Comparison of ENCODE assay signal across 16 cellular contexts in the genomic region with DNA sequence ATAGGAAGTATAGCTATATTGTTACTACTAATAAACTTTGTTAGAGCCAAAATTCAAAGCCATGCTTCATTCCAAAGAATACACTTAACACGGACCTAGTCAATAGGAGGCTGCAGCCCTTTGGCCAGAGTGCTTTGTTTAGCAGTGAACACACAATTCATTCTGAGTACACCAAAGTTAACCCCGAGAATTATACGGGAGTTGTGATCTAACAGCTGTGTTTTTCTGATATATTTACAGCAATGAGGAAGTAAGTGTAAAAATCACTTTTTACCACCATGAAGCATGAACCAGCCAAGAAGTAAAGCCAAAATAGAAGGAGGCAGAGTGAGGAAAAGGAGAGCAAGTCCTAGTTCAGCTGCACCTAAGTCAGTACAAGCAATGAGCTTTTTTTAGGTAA.
DNase-seq lines count a peak whose midpoint lies in the region; ATAC-seq, FAIRE-seq and TF ChIP-seq lines count a peak whose summit lies in the region.
"Had no signal": no experiment of that assay in that cellular context is flagged by ENCODE, and none has a peak within 500 bp of the region (broad histone marks: within the 10 kb centered on the region; RNA-seq: fewer than 3 reads in every experiment).

No MANE protein-coding gene starts in this region.

- intact Hi-C loops in GM12878 (cut with micrococcal nuclease; ENCODE audit: unreplicated experiment), result loop anchor here (5.0 kb wide), 1 partner anchor 69 kb away; no protein-coding TSS in a partner anchor

- CTCF ChIA-PET in GM12878 (lab: Yijun Ruan, JAX), result interaction anchor here (0.9 to 1.4 kb wide), 5 partner anchors 49 to 470 kb away, joined by 3 to 4 read pairs (median 3); no protein-coding TSS in a partner anchor

- DNase-seq in DMS 273 (lab: John Stamatoyannopoulos, UW; ENCODE audit: unreplicated experiment) (peak; percentile 2), DMS 273 treated with DMSO at 0.1 percent for 48 hours (lab: John Stamatoyannopoulos, UW) (no peak), GM12878 (ENCODE audit: low read depth, low spot score) (no peak), thoracic aorta (ENCODE audit: low spot score) (no peak), NCI-H2107 (lab: John Stamatoyannopoulos, UW) (no peak), NCI-H345 treated with DMSO at 0.1 percent for 48 hours (lab: John Stamatoyannopoulos, UW; ENCODE audit: unreplicated experiment) (no peak)
- DNase-seq: activated CD8-positive, alpha-beta T cell treated with anti-CD3 and anti-CD28 coated beads for 36 hours; activated naive CD4-positive, alpha-beta T cell treated with Interleukin-2 at 50 U/mL for 16 hours; COR-L47; NCI-H510A; retina; RPMI8226 had no signal

- no peaks in the 10 kb centered on the region for H3K36me3 ChIP-seq in GM12878 (ENCODE audit: control insufficient read depth in 2 of 2, insufficient read depth in 2 of 2, low read length in 1 of 2)
- no peaks in the 10 kb centered on the region for H3K36me3 ChIP-seq in mesodermal cell (ENCODE audit: control insufficient read depth, insufficient read depth, low read length)
- H3K36me3 ChIP-seq in thoracic aorta, result no peaks in the 10 kb centered on the region
- H3K36me3 ChIP-seq: cardiac muscle cell had no signal

- TF ChIP-seq POLR2A in GM12878 (IDR thresholded peaks at IDR 0.05; ENCODE audit: low read depth, low read length), result no peak

- no peak overlapping the region for H3K4me2 ChIP-seq in GM12878 (ENCODE audit: control insufficient read depth, insufficient read depth)

- TF ChIP-seq RAD21 in GM12878 (IDR thresholded peaks at IDR 0.05; ENCODE audit: insufficient read depth, low read depth, low read length), result no peak

- RAD21 ChIA-PET in GM12878 (lab: Charles Lee; ENCODE audit: unreplicated experiment), result interaction anchor here (0.6 to 2.4 kb wide), 4 partner anchors 88 to 472 kb away, joined by 3 to 10 read pairs (median 3); no protein-coding TSS in a partner anchor

- H3K4me1 ChIP-seq in GM12878 (ENCODE audit: control insufficient read depth, insufficient read depth, low read length) (no peaks in the 10 kb centered on the region), mesodermal cell (ENCODE audit: control insufficient read depth, insufficient read depth, low read length, poor library complexity, severe bottlenecking) (peaks cover 15% of the 10 kb centered on the region), thoracic aorta (ENCODE audit: control insufficient read depth in 1 of 2, low read depth in 2 of 2) (peaks cover 27 to 39% of the 10 kb centered on the region in 2 donors)

- no peak for FAIRE-seq in GM12878 (lab: Jason Lieb, UNC)

- TF ChIP-seq CTCF in GM12878 (IDR thresholded peaks at IDR 0.05 in 2 of 3, conservative IDR thresholded peaks at IDR 0.05 in 1 of 3; ENCODE audit: control insufficient read depth in 2 of 3, extremely low read depth in 1 of 3, insufficient read depth in 1 of 3, low read depth in 3 of 3, low read length in 3 of 3) (no peak), thoracic aorta (IDR thresholded peaks at IDR 0.05) (no peak)

- no peaks in the 10 kb centered on the region for H3K79me2 ChIP-seq in GM12878 (ENCODE audit: control insufficient read depth, insufficient read depth, low read length)

- POLR2A ChIA-PET in GM12878 (lab: Charles Lee), result interaction anchor here (1.2 kb wide), 1 partner anchor 14 kb away, joined by 3 read pairs; no protein-coding TSS in a partner anchor

- H2AFZ ChIP-seq in GM12878 (ENCODE audit: control insufficient read depth, low read depth, low read length), result no peak overlapping the region

- TF ChIP-seq EP300 in GM12878 (IDR thresholded peaks at IDR 0.05; ENCODE audit: borderline replicate concordance in 1 of 2, control insufficient read depth in 1 of 2, low read depth in 2 of 2, low read length in 2 of 2), result no peak

- in situ Hi-C loops in GM12878 (cut with MboI), result no loop called here

- no peak overlapping the region for H3K27ac ChIP-seq in GM12878 (ENCODE audit: control insufficient read depth, insufficient read depth)
- peak overlapping the region; percentile 98 for H3K27ac ChIP-seq in mesodermal cell (ENCODE audit: low read depth, low read length, severe bottlenecking)
- H3K27ac ChIP-seq in thoracic aorta, result peak overlapping the region; percentile 57 to 69
- H3K27ac ChIP-seq: 22Rv1, cardiac muscle cell had no signal

- H3K27me3 ChIP-seq in GM12878 (replicated peaks in 1 of 2; ENCODE audit: control insufficient read depth in 2 of 2, insufficient read depth in 2 of 2, low read length in 1 of 2) (no peaks in the 10 kb centered on the region), thoracic aorta (replicated peaks; ENCODE audit: insufficient read depth) (no peaks in the 10 kb centered on the region)
- H3K27me3 ChIP-seq: cardiac muscle cell had no signal

- SMC1A ChIA-PET in GM12878 (lab: Charles Lee; ENCODE audit: uncharacterized antibody, unreplicated experiment), result interaction anchor here (0.6 to 2.1 kb wide), 15 partner anchors 9 to 1041 kb away, joined by 3 to 9 read pairs (median 3); no protein-coding TSS in a partner anchor

- no TSS peak for BruUV-seq in GM12878 (replicated peaks; lab: Mats Ljungman, UMichigan)

- H4K20me1 ChIP-seq in GM12878 (ENCODE audit: control insufficient read depth, insufficient read depth), result no peaks in the 10 kb centered on the region

- ATAC-seq in GM12878 (peak; percentile 44), thoracic aorta (ENCODE audit: insufficient number of reproducible peaks, low FRiP score, low read depth) (no peak), HG03097 (IDR thresholded peaks at IDR 0.05; ENCODE audit: low FRiP score, unreplicated experiment) (no peak)
- ATAC-seq: activated CD8-positive, alpha-beta T cell treated with anti-CD3 and anti-CD28 coated beads for 36 hours had no signal

- H3K9me3 ChIP-seq in GM12878 (replicated peaks; ENCODE audit: control insufficient read depth, insufficient read depth, low read length) (no peaks in the 10 kb centered on the region), mesodermal cell (ENCODE audit: control insufficient read depth, low read length) (peaks cover 5% of the 10 kb centered on the region), thoracic aorta (no peaks in the 10 kb centered on the region)

- H3K4me3 ChIP-seq in GM12878 (no peak overlapping the region), mesodermal cell (ENCODE audit: extremely low read depth, insufficient read depth, low read length, poor library complexity, severe bottlenecking) (no peak overlapping the region), thoracic aorta (no peak overlapping the region)
- H3K4me3 ChIP-seq: cardiac muscle cell had no signal

- H3K9ac ChIP-seq in GM12878 (ENCODE audit: control insufficient read depth, insufficient read depth, low read length), result no peak overlapping the region

- 0% methylated on average over 3 of the region's 3 CpGs for WGBS in GM12878 (ENCODE audit: insufficient coverage, insufficient replicate concordance, low lambda C conversion rate, missing lambda C conversion rate)
- no CpG with 5 or more reads among the region's 3 CpGs for WGBS in mesodermal cell (ENCODE audit: insufficient coverage in 2 of 2), 2 experiments

TF ChIP-seq in GM12878, 131 proteins besides CTCF, POLR2A, EP300 and RAD21:
- TF ChIP-seq SMC3 (IDR thresholded peaks at IDR 0.05; ENCODE audit: borderline replicate concordance, low read length), result no peak
- no peak for TF ChIP-seq GABPA (IDR thresholded peaks at IDR 0.05; ENCODE audit: low read depth)
- TF ChIP-seq, protein P1, sequence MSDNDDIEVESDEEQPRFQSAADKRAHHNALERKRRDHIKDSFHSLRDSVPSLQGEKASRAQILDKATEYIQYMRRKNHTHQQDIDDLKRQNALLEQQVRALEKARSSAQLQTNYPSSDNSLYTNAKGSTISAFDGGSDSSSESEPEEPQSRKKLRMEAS (IDR thresholded peaks at IDR 0.05; ENCODE audit: low read depth, low read length), result no peak
